In genomic region chr6:98946266-98946817, GRCh38 we compare ENCODE assay signal across 8 cellular contexts. TPM values are rescaled to one million over a fixed set of nuclear protein-coding genes. Genes with fewer than 3 reads are reported as not detected.
A peak's percentile ranks its signal among the peaks of the same experiment; 100 is the strongest.
DNase-seq lines count a peak whose midpoint lies in the region; ATAC-seq and TF ChIP-seq lines count a peak whose summit lies in the region.

No MANE protein-coding gene starts in this region.

- intact Hi-C loops in dendritic cell treated with granulocyte-macrophage colony-stimulating factor and Interleukin-4, amounts not matched to agents 40 ng/mL and 50 ng/mL, for 4 days (cut with micrococcal nuclease): loop anchor here (10.0 kb wide), 1 partner anchor 1662 kb away; the partner anchor contains the start of gene MMS22L
- intact Hi-C loops in posterior vena cava (cut with DNase I): no loop called here

- H3K4me3 Mint-ChIP-seq in CD4-positive, CD25-positive, alpha-beta regulatory T cell: peak overlapping the region; percentile 95 to 98 (median 96)
- H3K4me3 Mint-ChIP-seq in dendritic cell treated with granulocyte-macrophage colony-stimulating factor and Interleukin-4, amounts not matched to agents 40 ng/mL and 50 ng/mL, for 4 days: peak overlapping the region; percentile 91

- TF ChIP-seq CTCF in Loucy (conservative IDR thresholded peaks at IDR 0.05; ENCODE audit: low read length): no peak
- TF ChIP-seq CTCF in neural cell (IDR thresholded peaks at IDR 0.05; ENCODE audit: poor library complexity, severe bottlenecking): no peak

- H3F3A ChIP-seq in Loucy (ENCODE audit: low read depth) (no peaks in the 10 kb centered on the region), neural cell (ENCODE audit: insufficient read depth, low read length, poor library complexity, severe bottlenecking) (no peaks in the 10 kb centered on the region)

- peaks cover 0 to 10% (median 1%) of the 10 kb centered on the region in 7 donors for H3K9me3 Mint-ChIP-seq in CD4-positive, CD25-positive, alpha-beta regulatory T cell
- peaks cover 7% of the 10 kb centered on the region for H3K9me3 Mint-ChIP-seq in dendritic cell treated with granulocyte-macrophage colony-stimulating factor and Interleukin-4, amounts not matched to agents 40 ng/mL and 50 ng/mL, for 4 days

- H3K27ac ChIP-seq in CD4-positive, CD25-positive, alpha-beta regulatory T cell (ENCODE audit: insufficient read depth, low read length, poor library complexity, severe bottlenecking): no peak overlapping the region
- no peak overlapping the region for H3K27ac ChIP-seq in neural cell (ENCODE audit: low read length)

- peaks cover 4 to 6% of the 10 kb centered on the region in 2 experiments for H3K9me3 ChIP-seq in CD4-positive, CD25-positive, alpha-beta regulatory T cell (ENCODE audit: control insufficient read depth in 2 of 2, low read length in 2 of 2)
- 0 out of 2 replicates have a peak, but pooled peaks cover 5% of the 10 kb centered on the region for H3K9me3 ChIP-seq in Loucy (ENCODE audit: insufficient read depth, low read depth, low read length)
- H3K9me3 ChIP-seq in neural cell (ENCODE audit: low read length): peaks cover 9% of the 10 kb centered on the region

- peaks cover 11 to 51% (median 41%) of the 10 kb centered on the region in 4 donors for H3K4me1 Mint-ChIP-seq in CD4-positive, CD25-positive, alpha-beta regulatory T cell
- H3K4me1 Mint-ChIP-seq in dendritic cell treated with granulocyte-macrophage colony-stimulating factor and Interleukin-4, amounts not matched to agents 40 ng/mL and 50 ng/mL, for 4 days (ENCODE audit: low read depth): peaks cover 17% of the 10 kb centered on the region

- H3K4me2 ChIP-seq in Loucy (ENCODE audit: low read depth, low read length, poor library complexity, severe bottlenecking): peak overlapping the region; percentile 82
- H3K4me2 ChIP-seq in neural cell (ENCODE audit: low read length): peak overlapping the region; percentile 79

- peaks cover 2% of the 10 kb centered on the region for H3K27me3 ChIP-seq in CD4-positive, CD25-positive, alpha-beta regulatory T cell (ENCODE audit: control insufficient read depth, insufficient read depth, low read length)
- H3K27me3 ChIP-seq in Loucy (ENCODE audit: insufficient read depth, low read length, poor library complexity, severe bottlenecking) (no peaks in the 10 kb centered on the region), neural cell (ENCODE audit: insufficient read depth, low read depth, low read length) (no peaks in the 10 kb centered on the region)

- H3K9me2 ChIP-seq in Loucy (replicated peaks; ENCODE audit: low read depth, low read length) (no peaks in the 10 kb centered on the region), neural cell (ENCODE audit: insufficient read depth, low read length) (no peaks in the 10 kb centered on the region)

- H3K4me1 ChIP-seq in CD4-positive, CD25-positive, alpha-beta regulatory T cell (ENCODE audit: control insufficient read depth, insufficient read depth, low read length, poor library complexity, severe bottlenecking): peaks cover 19% of the 10 kb centered on the region
- peaks cover 29% of the 10 kb centered on the region for H3K4me1 ChIP-seq in Loucy (ENCODE audit: insufficient read depth, low read length, poor library complexity, severe bottlenecking)

- H3K36me3 ChIP-seq in CD4-positive, CD25-positive, alpha-beta regulatory T cell (ENCODE audit: control insufficient read depth, insufficient read depth, low read length): no peaks in the 10 kb centered on the region
- no peaks in the 10 kb centered on the region for H3K36me3 ChIP-seq in Loucy (ENCODE audit: insufficient read depth, low read length)
- H3K36me3 ChIP-seq in neural cell (ENCODE audit: insufficient read depth, low read length): no peaks in the 10 kb centered on the region

- TF ChIP-seq EP300 in neural cell (conservative IDR thresholded peaks at IDR 0.05; ENCODE audit: poor library complexity, severe bottlenecking): no peak

- peaks cover 26% of the 10 kb centered on the region for H4K20me1 ChIP-seq in Loucy (ENCODE audit: insufficient read depth, low read length, poor library complexity, severe bottlenecking)
- no peaks in the 10 kb centered on the region for H4K20me1 ChIP-seq in neural cell (ENCODE audit: insufficient read depth)

- TF ChIP-seq RAD21 in neural cell (conservative IDR thresholded peaks at IDR 0.05): no peak

- H3K27ac Mint-ChIP-seq in CD4-positive, CD25-positive, alpha-beta regulatory T cell: peak overlapping the region; percentile 81 to 95 (median 93)
- peak overlapping the region; percentile 97 for H3K27ac Mint-ChIP-seq in dendritic cell treated with granulocyte-macrophage colony-stimulating factor and Interleukin-4, amounts not matched to agents 40 ng/mL and 50 ng/mL, for 4 days

- H3K27me3 Mint-ChIP-seq in CD4-positive, CD25-positive, alpha-beta regulatory T cell: peaks cover 13% of the 10 kb centered on the region
- H3K27me3 Mint-ChIP-seq in dendritic cell treated with granulocyte-macrophage colony-stimulating factor and Interleukin-4, amounts not matched to agents 40 ng/mL and 50 ng/mL, for 4 days: no peaks in the 10 kb centered on the region

- no peak for ATAC-seq in CD4-positive, CD25-positive, alpha-beta regulatory T cell (ENCODE audit: low read depth in 2 of 2)
- ATAC-seq in GM19397 (IDR thresholded peaks at IDR 0.05; ENCODE audit: unreplicated experiment): no peak

- no peak for DNase-seq in CD4-positive, CD25-positive, alpha-beta regulatory T cell
- DNase-seq in amygdala (lab: John Stamatoyannopoulos, UW): no peak
- DNase-seq in NAMALWA (ENCODE audit: low spot score): no peak
- DNase-seq in posterior vena cava (ENCODE audit: low spot score): no peak

- H3K79me2 ChIP-seq in Loucy (ENCODE audit: insufficient read depth, low read length) (peaks cover 52% of the 10 kb centered on the region), neural cell (replicated peaks; ENCODE audit: insufficient read depth, low read length) (peaks cover 23% of the 10 kb centered on the region)

- H3K9ac ChIP-seq in Loucy (ENCODE audit: low read depth, low read length, poor library complexity, severe bottlenecking) (peak overlapping the region; percentile 76), neural cell (ENCODE audit: low read length) (peak overlapping the region; percentile 76)

- no peak overlapping the region for H2AFZ ChIP-seq in Loucy (ENCODE audit: low read length)
- no peak overlapping the region for H2AFZ ChIP-seq in neural cell (ENCODE audit: low read depth, low read length)

- H3K36me3 Mint-ChIP-seq in CD4-positive, CD25-positive, alpha-beta regulatory T cell: peaks cover 19% of the 10 kb centered on the region
- peaks cover 24% of the 10 kb centered on the region for H3K36me3 Mint-ChIP-seq in dendritic cell treated with granulocyte-macrophage colony-stimulating factor and Interleukin-4, amounts not matched to agents 40 ng/mL and 50 ng/mL, for 4 days (ENCODE audit: low read depth)

- H3K4me3 ChIP-seq in CD4-positive, CD25-positive, alpha-beta regulatory T cell (ENCODE audit: low read depth, low read length): peak overlapping the region; percentile 92
- peak overlapping the region; percentile 83 for H3K4me3 ChIP-seq in Loucy (ENCODE audit: low read length, poor library complexity, severe bottlenecking)
- peak overlapping the region; percentile 80 for H3K4me3 ChIP-seq in neural cell (ENCODE audit: low read length)

TF ChIP-seq in neural cell, 6 proteins besides CTCF, POLR2A, EP300 and RAD21:
- no peak for TF ChIP-seq SMC3 (conservative IDR thresholded peaks at IDR 0.05; ENCODE audit: poor library complexity)
- no peak for TF ChIP-seq EZH2 (IDR thresholded peaks at IDR 0.05; ENCODE audit: borderline replicate concordance, insufficient read depth, low read length, poor library complexity, severe bottlenecking)
- TF ChIP-seq TAF1 (IDR thresholded peaks at IDR 0.05; ENCODE audit: low read depth): no peak
- no peak for TF ChIP-seq REST (IDR thresholded peaks at IDR 0.05; ENCODE audit: borderline replicate concordance)
- no peak for TF ChIP-seq MXI1 (conservative IDR thresholded peaks at IDR 0.05; ENCODE audit: poor library complexity, severe bottlenecking)
TF ChIP-seq in neural cell: peak in this region for 0.

RNA-seq across cellular contexts. Expression of gene FBXL4, which starts 1.4 kb away (rescaled TPM):
- 12.3 TPM for total RNA-seq in CD4-positive, CD25-positive, alpha-beta regulatory T cell
- polyA plus RNA-seq in CD4-positive, CD25-positive, alpha-beta regulatory T cell: 10 to 100 TPM in 2 of 4 donors, 1 to 10 TPM in 2; 8.9 to 16.8 (median 9.9) TPM
- 9.1 and 9.7 TPM in 2 replicates for polyA plus RNA-seq in neural cell
- 23.9 and 30.6 TPM in 2 replicates for polyA minus RNA-seq in neural cell
- 10 to 100 TPM; 13.4 to 14.5 TPM for total RNA-seq in posterior vena cava
